9 cellular contexts compared by ENCODE assay signal in the genomic region with DNA sequence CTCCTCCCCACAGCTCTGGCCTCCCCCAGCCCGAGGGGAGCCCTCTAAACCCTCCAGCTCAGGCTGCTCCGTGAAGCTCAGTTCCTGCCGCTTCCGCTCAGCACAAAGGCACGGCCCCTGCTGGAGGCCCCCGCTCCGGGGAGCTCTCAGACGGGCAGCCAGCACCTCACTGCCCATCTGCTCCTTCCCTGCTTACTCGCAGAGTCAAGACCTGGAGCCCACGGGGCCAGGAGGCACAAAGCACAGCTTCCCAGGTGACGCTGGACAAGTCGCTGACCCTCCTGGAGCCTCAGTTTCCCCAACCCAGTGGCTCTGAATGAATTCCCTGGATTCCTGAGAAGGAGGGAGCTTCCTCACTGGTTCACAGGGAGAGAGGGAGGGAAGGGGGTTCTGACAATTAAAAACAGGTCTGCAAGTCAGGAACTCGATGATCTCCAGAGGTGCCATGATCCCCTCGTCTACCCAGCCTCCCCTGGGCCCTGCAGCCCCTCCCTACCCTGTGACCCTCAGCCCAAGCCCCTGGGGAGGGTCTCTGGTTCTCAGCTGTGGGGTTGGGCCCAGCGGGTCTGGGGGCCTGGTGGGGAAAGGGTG. TPM values are rescaled to one million over a fixed set of nuclear protein-coding genes. Genes with fewer than 3 reads are reported as not detected.
DNase-seq lines count a peak whose midpoint lies in the region; ATAC-seq and TF ChIP-seq lines count a peak whose summit lies in the region.
"Had no signal": no experiment of that assay in that cellular context is flagged by ENCODE, and none has a peak within 500 bp of the region (broad histone marks: within the 10 kb centered on the region; RNA-seq: fewer than 3 reads in every experiment).

No MANE protein-coding gene starts in this region.

- H3K27ac ChIP-seq in suprapubic skin, result peak overlapping the region; percentile 0
- no peak overlapping the region for H3K27ac ChIP-seq in caudate nucleus (ENCODE audit: low read depth, low read length)
- H3K27ac ChIP-seq: neutrophil had no signal

- H3K9me3 ChIP-seq in suprapubic skin, result no peaks in the 10 kb centered on the region
- H3K9me3 ChIP-seq: neutrophil had no signal

- H3K36me3 Mint-ChIP-seq in activated naive CD8-positive, alpha-beta T cell treated with anti-CD3 and anti-CD28 coated beads, Interleukin-2, amount 10 ng/mL, durations not matched to agents 7 days and 5 days, result no peaks in the 10 kb centered on the region

- peak; percentile 80 for ATAC-seq in activated naive CD8-positive, alpha-beta T cell treated with anti-CD3 and anti-CD28 coated beads, Interleukin-2, amount 10 ng/mL, durations not matched to agents 7 days and 5 days (ENCODE audit: low read depth)
- ATAC-seq in left colon, result no peak

- H3K36me3 ChIP-seq in suprapubic skin, result no peaks in the 10 kb centered on the region
- H3K36me3 ChIP-seq: neutrophil had no signal

- POLR2A ChIA-PET in activated naive CD8-positive, alpha-beta T cell treated with anti-CD3 and anti-CD28 coated beads, Interleukin-2, amount 10 ng/mL, durations not matched to agents 7 days and 5 days (lab: Charles Lee), result interaction anchor here (0.6 to 1.5 kb wide), 3 partner anchors 36 to 313 kb away, joined by 3 to 4 read pairs (median 3); partner anchors contain the start of gene BRD3OS

- H3K4me3 ChIP-seq in NB4 (ENCODE audit: low read depth, low read length) (no peak overlapping the region), suprapubic skin (peak overlapping the region; percentile 17)

- peak overlapping the region; percentile 79 for H3K27ac Mint-ChIP-seq in activated naive CD8-positive, alpha-beta T cell treated with anti-CD3 and anti-CD28 coated beads, Interleukin-2, amount 10 ng/mL, durations not matched to agents 7 days and 5 days

- TF ChIP-seq CTCF in NB4 (IDR thresholded peaks at IDR 0.05; ENCODE audit: low read depth, low read length) (no peak), suprapubic skin (IDR thresholded peaks at IDR 0.05) (no peak)

- H3K27me3 Mint-ChIP-seq in activated naive CD8-positive, alpha-beta T cell treated with anti-CD3 and anti-CD28 coated beads, Interleukin-2, amount 10 ng/mL, durations not matched to agents 7 days and 5 days, result no peaks in the 10 kb centered on the region

- DNase-seq in ELF-1 (ENCODE audit: low read depth, low spot score) (peak; percentile 56), NB4 (ENCODE audit: low read depth) (peak; percentile 38), iPS-NIHi11 (ENCODE audit: low spot score) (peak; percentile 84), suprapubic skin (ENCODE audit: low spot score in 2 of 2) (no peak), caudate nucleus (lab: John Stamatoyannopoulos, UW) (no peak), COR-L47 (lab: John Stamatoyannopoulos, UW) (no peak), left colon (no peak)
- DNase-seq in activated naive CD8-positive, alpha-beta T cell treated with anti-CD3 and anti-CD28 coated beads, Interleukin-2, amount 10 ng/mL, durations not matched to agents 7 days and 5 days, result peak; percentile 44

- no peak for TF ChIP-seq POLR2A in NB4 (IDR thresholded peaks at IDR 0.05; ENCODE audit: extremely low read depth, insufficient read length)
- TF ChIP-seq POLR2A in suprapubic skin (IDR thresholded peaks at IDR 0.05), result no peak

- H3K4me3 Mint-ChIP-seq in activated naive CD8-positive, alpha-beta T cell treated with anti-CD3 and anti-CD28 coated beads, Interleukin-2, amount 10 ng/mL, durations not matched to agents 7 days and 5 days, result peak overlapping the region; percentile 66

- peaks cover 45% of the 10 kb centered on the region for H3K4me1 ChIP-seq in suprapubic skin

- H3K9me3 Mint-ChIP-seq in activated naive CD8-positive, alpha-beta T cell treated with anti-CD3 and anti-CD28 coated beads, Interleukin-2, amount 10 ng/mL, durations not matched to agents 7 days and 5 days, result no peaks in the 10 kb centered on the region

- H3K4me1 Mint-ChIP-seq in activated naive CD8-positive, alpha-beta T cell treated with anti-CD3 and anti-CD28 coated beads, Interleukin-2, amount 10 ng/mL, durations not matched to agents 7 days and 5 days, result peaks cover 6% of the 10 kb centered on the region

- intact Hi-C loops in left colon (cut with DNase I, micrococcal nuclease), result no loop called here

- TF ChIP-seq EP300 in suprapubic skin (IDR thresholded peaks at IDR 0.05), result no peak

- WGBS in suprapubic skin, result 52% methylated on average over 13 of the region's 15 CpGs

- H3K27me3 ChIP-seq in suprapubic skin, result no peaks in the 10 kb centered on the region

RNA-seq across cellular contexts. Expression of gene VAV2, which starts 36.2 kb away (rescaled TPM):
- 1 to 10 TPM; 4.7 to 6.4 TPM for total RNA-seq in activated naive CD8-positive, alpha-beta T cell treated with anti-CD3 and anti-CD28 coated beads, Interleukin-2, amount 10 ng/mL, durations not matched to agents 7 days and 5 days
- total RNA-seq in suprapubic skin (10 to 100 TPM in 1 of 4 donors, 1 to 10 TPM in 3; 5.2 to 10.3 (median 6.4) TPM), left colon (10 to 100 TPM; 29.6 to 43.2 TPM)

Comparison
In these comparisons a context has a peak if more than half of its experiments do, and no peak if none do; other contexts are left out.
1. DNase-seq: peak in ELF-1 (single experiment), NB4 (single experiment), activated naive CD8-positive, alpha-beta T cell treated with anti-CD3 and anti-CD28 coated beads, Interleukin-2, amount 10 ng/mL, durations not matched to agents 7 days and 5 days (single experiment) and iPS-NIHi11 (single experiment); none in suprapubic skin (0 of 2), caudate nucleus (0 of 61), COR-L47 (single experiment) and left colon (0 of 2).